ENCODE assay signal across 17 cellular contexts in genomic region chr12:118541071-118541470, GRCh38.
DNase-seq lines count a peak whose midpoint lies in the region; ATAC-seq and TF ChIP-seq lines count a peak whose summit lies in the region.
"Had no signal": no experiment of that assay in that cellular context is flagged by ENCODE, and none has a peak within 500 bp of the region (broad histone marks: within the 10 kb centered on the region; RNA-seq: fewer than 3 reads in every experiment).

No MANE protein-coding gene starts in this region.

- H3K27me3 ChIP-seq in WERI-Rb-1 (ENCODE audit: insufficient read depth, low read depth, severe bottlenecking) (no peaks in the 10 kb centered on the region), upper lobe of right lung (no peaks in the 10 kb centered on the region)
- H3K27me3 ChIP-seq: BLaER1 had no signal

- no peak overlapping the region for H3K27ac Mint-ChIP-seq in endothelial cell (ENCODE audit: unreplicated experiment)
- H3K27ac Mint-ChIP-seq: B cell; CD4-positive, CD25-positive, alpha-beta regulatory T cell; CD8-positive, alpha-beta T cell; GM23338 had no signal

- no peaks in the 10 kb centered on the region for H3K36me3 ChIP-seq in WERI-Rb-1
- no peaks in the 10 kb centered on the region for H3K36me3 ChIP-seq in upper lobe of right lung
- H3K36me3 ChIP-seq: BLaER1, HAP-1 had no signal

- H3K4me3 Mint-ChIP-seq in endothelial cell (ENCODE audit: unreplicated experiment) = no peak overlapping the region
- H3K4me3 Mint-ChIP-seq: B cell; CD8-positive, alpha-beta T cell; GM23338 had no signal

- peaks cover 3% of the 10 kb centered on the region for H3K27me3 Mint-ChIP-seq in endothelial cell (ENCODE audit: unreplicated experiment)

- no peaks in the 10 kb centered on the region for H3K4me1 Mint-ChIP-seq in endothelial cell (ENCODE audit: unreplicated experiment)
- H3K4me1 Mint-ChIP-seq: B cell; CD4-positive, CD25-positive, alpha-beta regulatory T cell had no signal

- peaks cover 5% of the 10 kb centered on the region for H3K36me3 Mint-ChIP-seq in endothelial cell (ENCODE audit: low read depth, unreplicated experiment)
- H3K36me3 Mint-ChIP-seq: CD4-positive, CD25-positive, alpha-beta regulatory T cell; CD8-positive, alpha-beta T cell had no signal

- intact Hi-C loops in upper lobe of right lung (cut with DNase I) = no loop called here

- H3K4me3 ChIP-seq in WERI-Rb-1 (ENCODE audit: low read depth, low read length) (no peak overlapping the region), upper lobe of right lung (no peak overlapping the region)
- H3K4me3 ChIP-seq: BLaER1, GM23338, HAP-1 had no signal

- no peaks in the 10 kb centered on the region for H3K9me3 ChIP-seq in WERI-Rb-1 (ENCODE audit: severe bottlenecking)
- H3K9me3 ChIP-seq in upper lobe of right lung = no peaks in the 10 kb centered on the region
- H3K9me3 ChIP-seq: BLaER1, Caco-2, HAP-1 had no signal

- DNase-seq in WERI-Rb-1 (peak; percentile 19), cerebellum (ENCODE audit: low spot score) (peak; percentile 45), pons (ENCODE audit: low spot score) (peak; percentile 25), endothelial cell (ENCODE audit: low spot score) (no peak), upper lobe of right lung (no peak)
- DNase-seq in activated T-cell treated with anti-CD3 and anti-CD28 coated beads, Interleukin-2, amount 50 U/mL, for 48 hours = no peak
- DNase-seq: Caco-2; CD4-positive, CD25-positive, alpha-beta regulatory T cell; CD8-positive, alpha-beta T cell; DMS153; DND-41; GF-D8 had no signal

- peaks cover 4% of the 10 kb centered on the region for H3K9me3 Mint-ChIP-seq in endothelial cell (ENCODE audit: unreplicated experiment)
- H3K9me3 Mint-ChIP-seq: CD8-positive, alpha-beta T cell had no signal

- H3K27ac ChIP-seq in WERI-Rb-1 (no peak overlapping the region), upper lobe of right lung (no peak overlapping the region)
- H3K27ac ChIP-seq: BLaER1, C4-2B had no signal

- no peak for ATAC-seq in upper lobe of right lung
- ATAC-seq: CD8-positive, alpha-beta T cell; GM23338 had no signal

- no peaks in the 10 kb centered on the region for H3K4me1 ChIP-seq in upper lobe of right lung
- H3K4me1 ChIP-seq: Caco-2 had no signal

- TF ChIP-seq CTCF in WERI-Rb-1 (IDR thresholded peaks at IDR 0.05; ENCODE audit: low read depth, low read length) (no peak), endothelial cell (IDR thresholded peaks at IDR 0.05; ENCODE audit: unreplicated experiment) (no peak), upper lobe of right lung (IDR thresholded peaks at IDR 0.05) (no peak)

Comparison
In these comparisons a context has a peak if more than half of its experiments do, and no peak if none do; other contexts are left out.
1. DNase-seq: peak in WERI-Rb-1 (single experiment), cerebellum (single experiment) and pons (single experiment); none in endothelial cell (single experiment), activated T-cell treated with anti-CD3 and anti-CD28 coated beads, Interleukin-2, amount 50 U/mL, for 48 hours (0 of 2) and upper lobe of right lung (single experiment).